ENCODE assay signal across 1 cellular context in the genomic region with DNA sequence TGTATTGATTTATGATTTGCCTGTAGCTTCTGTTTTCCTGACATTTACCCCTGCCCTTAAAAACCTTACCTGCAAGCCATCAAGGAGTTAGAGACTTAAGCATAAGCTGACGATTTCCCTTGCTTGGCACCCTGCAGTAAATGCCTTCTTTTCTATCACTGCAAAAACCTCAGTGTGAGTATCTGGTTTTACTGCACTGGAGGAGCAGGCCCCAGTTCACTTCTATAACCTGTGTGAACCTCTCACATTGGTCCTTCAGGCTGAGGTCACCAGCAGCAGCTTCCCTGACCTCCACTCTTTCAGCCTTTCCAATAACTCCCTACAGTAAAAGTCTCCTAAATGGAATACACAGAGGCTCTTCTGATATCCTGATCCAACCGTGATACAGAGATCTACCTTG.
TF ChIP-seq lines count a peak whose summit lies in the region.

No MANE protein-coding gene starts in this region.

TF ChIP-seq in HepG2, 621 proteins besides CTCF, POLR2A, EP300 and RAD21:
- TF ChIP-seq ZBTB1 (CRISPR knock-in tag; IDR thresholded peaks at IDR 0.05; ENCODE audit: borderline replicate concordance) (no peak), ZNF331 (CRISPR knock-in tag; IDR thresholded peaks at IDR 0.05) (no peak), NCOA2 (CRISPR knock-in tag; IDR thresholded peaks at IDR 0.05) (no peak), THRA (CRISPR knock-in tag; IDR thresholded peaks at IDR 0.05; ENCODE audit: borderline replicate concordance) (no peak), PRDM15 (CRISPR knock-in tag; IDR thresholded peaks at IDR 0.05) (no peak), TMF1 (CRISPR knock-in tag; IDR thresholded peaks at IDR 0.05; ENCODE audit: low read depth) (no peak), SCMH1 (CRISPR knock-in tag; IDR thresholded peaks at IDR 0.05; ENCODE audit: borderline replicate concordance) (no peak), ZNF724P (CRISPR knock-in tag; IDR thresholded peaks at IDR 0.05; ENCODE audit: borderline replicate concordance) (no peak), ZNF383 (CRISPR knock-in tag; IDR thresholded peaks at IDR 0.05; ENCODE audit: borderline replicate concordance) (no peak), ZNF407 (CRISPR knock-in tag; IDR thresholded peaks at IDR 0.05; ENCODE audit: not compliant biosample characterization) (no peak), ZNF550 (CRISPR knock-in tag; IDR thresholded peaks at IDR 0.05; ENCODE audit: borderline replicate concordance) (no peak), ATF7 (IDR thresholded peaks at IDR 0.05) (no peak), ATF7 (CRISPR knock-in tag; IDR thresholded peaks at IDR 0.05) (no peak), TFDP2 (CRISPR knock-in tag; IDR thresholded peaks at IDR 0.05) (no peak)
- TF ChIP-seq, protein P1, sequence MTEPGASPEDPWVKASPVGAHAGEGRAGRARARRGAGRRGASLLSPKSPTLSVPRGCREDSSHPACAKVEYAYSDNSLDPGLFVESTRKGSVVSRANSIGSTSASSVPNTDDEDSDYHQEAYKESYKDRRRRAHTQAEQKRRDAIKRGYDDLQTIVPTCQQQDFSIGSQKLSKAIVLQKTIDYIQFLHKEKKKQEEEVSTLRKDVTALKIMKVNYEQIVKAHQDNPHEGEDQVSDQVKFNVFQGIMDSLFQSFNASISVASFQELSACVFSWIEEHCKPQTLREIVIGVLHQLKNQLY (CRISPR knock-in tag; IDR thresholded peaks at IDR 0.05) = no peak
- TF ChIP-seq, protein P2, sequence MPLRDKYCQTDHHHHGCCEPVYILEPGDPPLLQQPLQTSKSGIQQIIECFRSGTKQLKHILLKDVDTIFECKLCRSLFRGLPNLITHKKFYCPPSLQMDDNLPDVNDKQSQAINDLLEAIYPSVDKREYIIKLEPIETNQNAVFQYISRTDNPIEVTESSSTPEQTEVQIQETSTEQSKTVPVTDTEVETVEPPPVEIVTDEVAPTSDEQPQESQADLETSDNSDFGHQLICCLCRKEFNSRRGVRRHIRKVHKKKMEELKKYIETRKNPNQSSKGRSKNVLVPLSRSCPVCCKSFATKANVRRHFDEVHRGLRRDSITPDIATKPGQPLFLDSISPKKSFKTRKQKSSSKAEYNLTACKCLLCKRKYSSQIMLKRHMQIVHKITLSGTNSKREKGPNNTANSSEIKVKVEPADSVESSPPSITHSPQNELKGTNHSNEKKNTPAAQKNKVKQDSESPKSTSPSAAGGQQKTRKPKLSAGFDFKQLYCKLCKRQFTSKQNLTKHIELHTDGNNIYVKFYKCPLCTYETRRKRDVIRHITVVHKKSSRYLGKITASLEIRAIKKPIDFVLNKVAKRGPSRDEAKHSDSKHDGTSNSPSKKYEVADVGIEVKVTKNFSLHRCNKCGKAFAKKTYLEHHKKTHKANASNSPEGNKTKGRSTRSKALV (CRISPR knock-in tag; IDR thresholded peaks at IDR 0.05) = no peak
- TF ChIP-seq, protein P3, sequence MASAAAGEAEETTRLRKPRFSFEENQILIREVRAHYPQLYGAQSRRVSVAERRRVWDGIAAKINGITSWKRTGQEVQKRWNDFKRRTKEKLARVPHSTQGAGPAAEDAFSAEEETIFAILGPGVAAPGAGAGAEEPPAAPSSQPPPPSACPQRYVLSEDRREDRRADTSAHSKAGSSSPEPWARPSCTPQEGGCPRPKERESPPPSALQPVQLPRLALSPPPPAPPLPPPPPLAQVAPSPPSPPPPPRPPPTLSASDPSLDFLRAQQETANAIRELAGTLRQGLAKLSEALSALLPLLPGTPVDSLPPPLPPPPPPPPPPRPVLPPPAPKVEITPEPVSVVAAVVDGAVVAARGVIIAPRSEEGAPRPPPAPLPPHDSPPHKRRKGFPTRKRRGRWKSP (CRISPR knock-in tag; IDR thresholded peaks at IDR 0.05) = no peak
